9 cellular contexts compared by ENCODE assay signal in genomic region chr15:66706225-66706732, GRCh38. TPM values are rescaled to one million over a fixed set of nuclear protein-coding genes. Genes with fewer than 3 reads are reported as not detected.
A peak's percentile ranks its signal among the peaks of the same experiment; 100 is the strongest.
DNase-seq lines count a peak whose midpoint lies in the region; ATAC-seq and TF ChIP-seq lines count a peak whose summit lies in the region.
"Had no signal": no experiment of that assay in that cellular context is flagged by ENCODE, and none has a peak within 500 bp of the region (broad histone marks: within the 10 kb centered on the region; RNA-seq: fewer than 3 reads in every experiment).

No MANE protein-coding gene starts in this region.

- intact Hi-C loops in activated CD4-positive, alpha-beta memory T cell treated with anti-CD3 and anti-CD28 coated beads for 36 hours (cut with micrococcal nuclease), result no loop called here

- peaks cover 8% of the 10 kb centered on the region for H3K36me3 ChIP-seq in WERI-Rb-1
- H3K36me3 ChIP-seq in right atrium auricular region, result no peaks in the 10 kb centered on the region
- no peaks in the 10 kb centered on the region for H3K36me3 ChIP-seq in stomach smooth muscle (ENCODE audit: control insufficient read depth in 2 of 2, insufficient read depth in 2 of 2, low read length in 2 of 2)

- H3K4me3 Mint-ChIP-seq in activated CD4-positive, alpha-beta memory T cell treated with anti-CD3 and anti-CD28 coated beads for 36 hours, result no peak overlapping the region

- H3K4me3 ChIP-seq in WERI-Rb-1 (ENCODE audit: low read depth, low read length), result no peak overlapping the region
- peak overlapping the region in 1 of 2 donors; percentile 75 for H3K4me3 ChIP-seq in right atrium auricular region
- peak overlapping the region in 1 of 2 donors; percentile 35 for H3K4me3 ChIP-seq in stomach smooth muscle (ENCODE audit: low read length in 2 of 2)

- peaks cover 19% of the 10 kb centered on the region for H3K27me3 Mint-ChIP-seq in activated CD4-positive, alpha-beta memory T cell treated with anti-CD3 and anti-CD28 coated beads for 36 hours

- no peaks in the 10 kb centered on the region for H3K27me3 ChIP-seq in WERI-Rb-1 (ENCODE audit: insufficient read depth, low read depth, severe bottlenecking)
- no peaks in the 10 kb centered on the region for H3K27me3 ChIP-seq in right atrium auricular region
- no peaks in the 10 kb centered on the region for H3K27me3 ChIP-seq in stomach smooth muscle (ENCODE audit: control insufficient read depth in 1 of 2, insufficient read depth in 2 of 2, low read length in 2 of 2)

- H3K4me1 Mint-ChIP-seq in activated CD4-positive, alpha-beta memory T cell treated with anti-CD3 and anti-CD28 coated beads for 36 hours (ENCODE audit: low read depth), result peaks cover 12% of the 10 kb centered on the region

- no peak for ATAC-seq in GM18519 (IDR thresholded peaks at IDR 0.05; ENCODE audit: low FRiP score, unreplicated experiment)

- peaks cover 0 to 47% of the 10 kb centered on the region in 2 donors for H3K4me1 ChIP-seq in right atrium auricular region
- H3K4me1 ChIP-seq in stomach smooth muscle (ENCODE audit: control insufficient read depth, insufficient read depth, low read length), result peaks cover 59% of the 10 kb centered on the region

- no peak overlapping the region for H3K27ac ChIP-seq in WERI-Rb-1
- peak overlapping the region; percentile 69 to 72 for H3K27ac ChIP-seq in right atrium auricular region
- peak overlapping the region; percentile 41 for H3K27ac ChIP-seq in stomach smooth muscle (ENCODE audit: low read length)

- peak; percentile 36 for TF ChIP-seq CTCF in GM13977 (IDR thresholded peaks at IDR 0.05; ENCODE audit: extremely low read depth, insufficient read depth, missing control alignments)
- peak; percentile 48 for TF ChIP-seq CTCF in WERI-Rb-1 (IDR thresholded peaks at IDR 0.05; ENCODE audit: low read depth, low read length)
- TF ChIP-seq CTCF in right atrium auricular region (IDR thresholded peaks at IDR 0.05), result peak in 1 of 2 donors; percentile 55

- no peaks in the 10 kb centered on the region for H3K36me3 Mint-ChIP-seq in activated CD4-positive, alpha-beta memory T cell treated with anti-CD3 and anti-CD28 coated beads for 36 hours

- H3K9me3 ChIP-seq in WERI-Rb-1 (ENCODE audit: severe bottlenecking) (no peaks in the 10 kb centered on the region), right atrium auricular region (no peaks in the 10 kb centered on the region), stomach smooth muscle (ENCODE audit: control insufficient read depth in 2 of 2, low read length in 2 of 2) (no peaks in the 10 kb centered on the region)

- POLR2A ChIA-PET in activated CD4-positive, alpha-beta memory T cell treated with anti-CD3 and anti-CD28 coated beads for 36 hours (lab: Charles Lee), result no interaction called here

- no peaks in the 10 kb centered on the region for H3K9me3 Mint-ChIP-seq in activated CD4-positive, alpha-beta memory T cell treated with anti-CD3 and anti-CD28 coated beads for 36 hours

- in situ Hi-C loops in GM13977 (cut with MboI; ENCODE audit: low pct_unique_long_range_greater_than_20kb, low sequenced_read_pairs, unreplicated experiment), result no loop called here

- CTCF ChIA-PET in activated CD4-positive, alpha-beta memory T cell treated with anti-CD3 and anti-CD28 coated beads for 36 hours (lab: Charles Lee), result no interaction called here

- no peak overlapping the region for H3K27ac Mint-ChIP-seq in activated CD4-positive, alpha-beta memory T cell treated with anti-CD3 and anti-CD28 coated beads for 36 hours

- no peak overlapping the region for H3K9ac ChIP-seq in stomach smooth muscle (ENCODE audit: low read length in 2 of 2)

- DNase-seq in GM13977 (ENCODE audit: low spot score) (peak; percentile 53), WERI-Rb-1 (no peak), right atrium auricular region (ENCODE audit: low spot score) (no peak), foreskin melanocyte (no peak), NAMALWA (ENCODE audit: low spot score) (no peak)
- no peak for DNase-seq in activated CD4-positive, alpha-beta memory T cell treated with anti-CD3 and anti-CD28 coated beads for 36 hours
- DNase-seq: MM.1S had no signal

RNA-seq across cellular contexts. Expression of gene SMAD6, which starts 4.2 kb away (rescaled TPM):
- total RNA-seq in right atrium auricular region, result 100 to 1,000 TPM in 1 of 2 donors, 10 to 100 TPM in 1; 20.8 to 104 TPM
- under 1 TPM; 0.07 to 0.24 TPM for total RNA-seq in activated CD4-positive, alpha-beta memory T cell treated with anti-CD3 and anti-CD28 coated beads for 36 hours

Comparison
In these comparisons a context has a peak if more than half of its experiments do, and no peak if none do; other contexts are left out.
1. RNA of gene SMAD6, which starts 4.2 kb away (total RNA-seq): 20.8 to 104 TPM in right atrium auricular region; 0.07 to 0.24 TPM in activated CD4-positive, alpha-beta memory T cell treated with anti-CD3 and anti-CD28 coated beads for 36 hours; every median in the first group is over 10 times any median in the second.